ENCODE assay signal across 1 cellular context in genomic region chr10:132514841-132515521, GRCh38.
TF ChIP-seq lines count a peak whose summit lies in the region.

No MANE protein-coding gene starts in this region.

TF ChIP-seq in IMR-90, 13 proteins besides CTCF, POLR2A, EP300 and RAD21:
- TF ChIP-seq MAZ (IDR thresholded peaks at IDR 0.05; ENCODE audit: borderline replicate concordance, low read depth, low read length) (no peak), MAFK (IDR thresholded peaks at IDR 0.05; ENCODE audit: low read depth, low read length) (no peak), MXI1 (IDR thresholded peaks at IDR 0.05; ENCODE audit: borderline replicate concordance, low read depth, low read length) (no peak), BHLHE40 (IDR thresholded peaks at IDR 0.05; ENCODE audit: low read depth, low read length) (no peak), SMC3 (IDR thresholded peaks at IDR 0.05; ENCODE audit: low read depth, low read length) (no peak), CHD1 (IDR thresholded peaks at IDR 0.05; ENCODE audit: low read depth, low read length) (no peak), ELK1 (IDR thresholded peaks at IDR 0.05; ENCODE audit: borderline replicate concordance, low read depth, low read length) (no peak), NFE2L2 (IDR thresholded peaks at IDR 0.05; ENCODE audit: low read depth, low read length) (no peak), RFX5 (IDR thresholded peaks at IDR 0.05; ENCODE audit: low read depth, low read length) (no peak), CEBPB (IDR thresholded peaks at IDR 0.05; ENCODE audit: low read depth, low read length) (no peak), RCOR1 (IDR thresholded peaks at IDR 0.05; ENCODE audit: insufficient replicate concordance, low read length) (no peak), FOS (IDR thresholded peaks at IDR 0.05; ENCODE audit: low read depth, low read length) (no peak)
- TF ChIP-seq, protein P1, sequence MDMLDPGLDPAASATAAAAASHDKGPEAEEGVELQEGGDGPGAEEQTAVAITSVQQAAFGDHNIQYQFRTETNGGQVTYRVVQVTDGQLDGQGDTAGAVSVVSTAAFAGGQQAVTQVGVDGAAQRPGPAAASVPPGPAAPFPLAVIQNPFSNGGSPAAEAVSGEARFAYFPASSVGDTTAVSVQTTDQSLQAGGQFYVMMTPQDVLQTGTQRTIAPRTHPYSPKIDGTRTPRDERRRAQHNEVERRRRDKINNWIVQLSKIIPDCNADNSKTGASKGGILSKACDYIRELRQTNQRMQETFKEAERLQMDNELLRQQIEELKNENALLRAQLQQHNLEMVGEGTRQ (IDR thresholded peaks at IDR 0.05; ENCODE audit: low read depth, low read length): no peak
TF ChIP-seq in IMR-90: peak in this region for 0.
